ENCODE assay signal across 11 cellular contexts in genomic region chr4:6693274-6694176, GRCh38. TPM values are rescaled to one million over a fixed set of nuclear protein-coding genes. Genes with fewer than 3 reads are reported as not detected.
DNase-seq lines count a peak whose midpoint lies in the region; ATAC-seq and TF ChIP-seq lines count a peak whose summit lies in the region.
"Had no signal": no experiment of that assay in that cellular context is flagged by ENCODE, and none has a peak within 500 bp of the region (broad histone marks: within the 10 kb centered on the region; RNA-seq: fewer than 3 reads in every experiment).

Gene S100P (plus strand): TSS chr4:6693878. CDS start chr4:6693933, 55 bp downstream.

- peak within 1 kb of the TSS; percentile 94 for H3K27ac Mint-ChIP-seq in activated T-cell treated with anti-CD3 and anti-CD28 coated beads, Interleukin-2, amount 50 U/mL, for 72 hours
- peak within 1 kb of the TSS; percentile 68; the same call in 1 of the 2 replicates for H3K27ac Mint-ChIP-seq in WTC11

- no peaks in the 10 kb centered on the region for H3K9me3 Mint-ChIP-seq in activated T-cell treated with anti-CD3 and anti-CD28 coated beads, Interleukin-2, amount 50 U/mL, for 72 hours
- no peaks in the 10 kb centered on the region for H3K9me3 Mint-ChIP-seq in WTC11

- CTCF ChIA-PET in WTC11 (lab: Charles Lee) = interaction anchor here (1.0 to 1.5 kb wide), 5 partner anchors 8 to 377 kb away, joined by 4 to 10 read pairs (median 6); no protein-coding TSS in a partner anchor

- no peak for TF ChIP-seq CTCF in WTC11 (IDR thresholded peaks at IDR 0.05)
- TF ChIP-seq CTCF in brain microvascular endothelial cell (IDR thresholded peaks at IDR 0.05; ENCODE audit: low read depth, low read length, missing control alignments) = no peak

- H3K4me3 Mint-ChIP-seq in activated T-cell treated with anti-CD3 and anti-CD28 coated beads, Interleukin-2, amount 50 U/mL, for 72 hours = peak within 1 kb of the TSS; percentile 80 to 81
- H3K4me3 Mint-ChIP-seq in WTC11 = no peak within 1 kb of the TSS

- H3K36me3 ChIP-seq in thymus (ENCODE audit: control insufficient read depth, insufficient read depth) (no peaks in the 10 kb centered on the region), brain microvascular endothelial cell (replicated peaks) (no peaks in the 10 kb centered on the region)

- H3K36me3 Mint-ChIP-seq in activated T-cell treated with anti-CD3 and anti-CD28 coated beads, Interleukin-2, amount 50 U/mL, for 72 hours (ENCODE audit: insufficient read depth in 2 of 2) = no peaks in the 10 kb centered on the region
- no peaks in the 10 kb centered on the region for H3K36me3 Mint-ChIP-seq in WTC11

- H3K27me3 Mint-ChIP-seq in activated T-cell treated with anti-CD3 and anti-CD28 coated beads, Interleukin-2, amount 50 U/mL, for 72 hours (ENCODE audit: low read depth) = no peaks in the 10 kb centered on the region
- H3K27me3 Mint-ChIP-seq in WTC11 (ENCODE audit: low read depth) = no peaks in the 10 kb centered on the region

- H3K27ac ChIP-seq in thymus (ENCODE audit: low read depth) (no peak within 1 kb of the TSS), brain microvascular endothelial cell (no peak within 1 kb of the TSS)

- H3K27me3 ChIP-seq in thymus (ENCODE audit: control insufficient read depth, insufficient read depth) (no peaks in the 10 kb centered on the region), brain microvascular endothelial cell (replicated peaks) (no peaks in the 10 kb centered on the region)

- in situ Hi-C loops in brain microvascular endothelial cell (cut with HindIII; ENCODE audit: low pct_ligation_motif_present, low sequenced_read_pairs) = no loop called here

- peaks cover 5% of the 10 kb centered on the region for H3K4me1 ChIP-seq in thymus (ENCODE audit: control insufficient read depth, insufficient read depth, low read length)

- intact Hi-C loops in left colon (cut with DNase I, micrococcal nuclease) = no loop called here

- H3K4me1 Mint-ChIP-seq in activated T-cell treated with anti-CD3 and anti-CD28 coated beads, Interleukin-2, amount 50 U/mL, for 72 hours (ENCODE audit: low read depth) = peaks cover 92% of the 10 kb centered on the region
- peaks cover 23% of the 10 kb centered on the region for H3K4me1 Mint-ChIP-seq in WTC11

- POLR2A ChIA-PET in WTC11 (lab: Charles Lee) = no interaction called here

- ATAC-seq in activated T-cell treated with anti-CD3 and anti-CD28 coated beads, Interleukin-2, amount 50 U/mL, for 72 hours (replicated peaks in 1 of 2) = no peak
- ATAC-seq in WTC11 = no peak
- peak; percentile 59 for ATAC-seq in left colon
- no peak for ATAC-seq in HG02588 (IDR thresholded peaks at IDR 0.05; ENCODE audit: unreplicated experiment)
- no peak for ATAC-seq in GM18873 (IDR thresholded peaks at IDR 0.05; ENCODE audit: low FRiP score, unreplicated experiment)

- H3K9me3 ChIP-seq in thymus (ENCODE audit: control insufficient read depth) = peaks cover 2% of the 10 kb centered on the region

- no peak for DNase-seq in activated T-cell treated with anti-CD3 and anti-CD28 coated beads, Interleukin-2, amount 50 U/mL, for 72 hours
- DNase-seq in activated T-cell treated with anti-CD3 and anti-CD28 coated beads, Interleukin-2, amount 50 U/mL, for 48 hours = no peak
- no peak for DNase-seq in WTC11 (ENCODE audit: low spot score)
- DNase-seq in left colon = peak; percentile 37 to 75
- DNase-seq in brain microvascular endothelial cell = no peak
- DNase-seq: Karpas-422; kidney glomerular epithelial cell; stimulated activated CD4-positive, alpha-beta T cell treated with anti-CD3 and anti-CD28 coated beads, Interleukin-15, amount 100 ng/mL, for 24 hours had no signal

- H3K4me3 ChIP-seq in thymus (ENCODE audit: low read length) (no peak within 1 kb of the TSS), brain microvascular endothelial cell (ENCODE audit: low read depth, low read length) (no peak within 1 kb of the TSS)

- WGBS in thymus = 97% methylated on average over 28 of the region's 28 CpGs

TF ChIP-seq in WTC11, 78 proteins besides CTCF, POLR2A, EP300 and RAD21:
- TF ChIP-seq NR1H2 (CRISPR knock-in tag; IDR thresholded peaks at IDR 0.05) (no peak), GABPB1 (CRISPR knock-in tag; IDR thresholded peaks at IDR 0.05) (peak; percentile 100)

RNA-seq across cellular contexts. Expression of gene S100P, which starts in this region (rescaled TPM):
- 10 to 100 TPM; 18.0 to 84.6 TPM for total RNA-seq in activated T-cell treated with anti-CD3 and anti-CD28 coated beads, Interleukin-2, amount 50 U/mL, for 72 hours
- 0.55 TPM in 1 of 3 replicates, not detected in the others for total RNA-seq in WTC11 (2021)
- total RNA-seq in left colon = 100 to 1,000 TPM; 136 to 390 TPM
- polyA plus RNA-seq in thymus = 32.8 TPM

Comparison
In these comparisons a context has a peak if more than half of its experiments do, and no peak if none do; other contexts are left out.
1. RNA of gene S100P (total RNA-seq): 136 to 390 TPM in left colon and 18.0 to 84.6 TPM in activated T-cell treated with anti-CD3 and anti-CD28 coated beads, Interleukin-2, amount 50 U/mL, for 72 hours; 0.55 TPM in WTC11; every median in the first group is over 10 times any median in the second.
2. DNase-seq: peak in left colon (2 of 2); none in activated T-cell treated with anti-CD3 and anti-CD28 coated beads, Interleukin-2, amount 50 U/mL, for 72 hours (0 of 2), activated T-cell treated with anti-CD3 and anti-CD28 coated beads, Interleukin-2, amount 50 U/mL, for 48 hours (0 of 2), WTC11 (single experiment) and brain microvascular endothelial cell (single experiment).